In genomic region chr18:32189723-32190591, GRCh38 we compare ENCODE assay signal across 24 cellular contexts. TPM values are rescaled to one million over a fixed set of nuclear protein-coding genes. Genes with fewer than 3 reads are reported as not detected.
DNase-seq lines count a peak whose midpoint lies in the region; ATAC-seq, FAIRE-seq and TF ChIP-seq lines count a peak whose summit lies in the region.
"Had no signal": no experiment of that assay in that cellular context is flagged by ENCODE, and none has a peak within 500 bp of the region (broad histone marks: within the 10 kb centered on the region; RNA-seq: fewer than 3 reads in every experiment).

Gene MEP1B (plus strand): TSS chr18:32190039. CDS start chr18:32190071, 32 bp downstream.

- intact Hi-C loops in mucosa of descending colon (cut with DNase I, micrococcal nuclease), result no loop called here

- ATAC-seq in mucosa of descending colon (peak; percentile 70), GM18511 (IDR thresholded peaks at IDR 0.05; ENCODE audit: unreplicated experiment) (no peak), HG02970 (IDR thresholded peaks at IDR 0.05; ENCODE audit: low FRiP score, unreplicated experiment) (no peak)
- ATAC-seq: HCT116 had no signal

- H3K9me3 ChIP-seq in Peyer's patch, result no peaks in the 10 kb centered on the region
- no peaks in the 10 kb centered on the region for H3K9me3 ChIP-seq in mucosa of descending colon
- H3K9me3 ChIP-seq: BE2C had no signal

- no peaks in the 10 kb centered on the region for H3K4me1 ChIP-seq in Peyer's patch
- peaks cover 3% of the 10 kb centered on the region for H3K4me1 ChIP-seq in mucosa of descending colon (ENCODE audit: low read depth)
- H3K4me1 ChIP-seq: BE2C had no signal

- H3K27ac ChIP-seq in Peyer's patch, result peak within 1 kb of the TSS in 3 of 4 donors; percentile 15 to 66 (median 58)
- H3K27ac ChIP-seq: HL-60 had no signal

- H3K4me3 ChIP-seq in Peyer's patch (peak within 1 kb of the TSS in 3 of 4 donors; percentile 9 to 46 (median 34)), mucosa of descending colon (no peak within 1 kb of the TSS)

- TF ChIP-seq POLR2A in Peyer's patch (IDR thresholded peaks at IDR 0.05), result peak; percentile 68 to 77

- peak; percentile 38 for FAIRE-seq in islet of Langerhans (lab: Jason Lieb, UNC)
- FAIRE-seq: A204.1, GM12892, GM18507, HTR-8/SVneo had no signal

- DNase-seq in Peyer's patch, result no peak
- no peak for DNase-seq in mucosa of descending colon
- DNase-seq in NCI-H2081 treated with DMSO at 0.1 percent for 48 hours (lab: John Stamatoyannopoulos, UW), result no peak
- DNase-seq: ACHN; BE2C; C1 segment of cervical spinal cord; CD4-positive, CD25-positive, alpha-beta regulatory T cell; CD8-positive, alpha-beta memory T cell; COR-L47; GDM1; GOT3; H7; HFFc6; KBM-7 had no signal

- no peaks in the 10 kb centered on the region for H3K27me3 ChIP-seq in Peyer's patch
- H3K27me3 ChIP-seq: BE2C had no signal

- H3K36me3 ChIP-seq in Peyer's patch (no peaks in the 10 kb centered on the region), mucosa of descending colon (ENCODE audit: low read depth) (no peaks in the 10 kb centered on the region)
- H3K36me3 ChIP-seq: BE2C had no signal

- TF ChIP-seq CTCF in Peyer's patch (IDR thresholded peaks at IDR 0.05) (no peak), mucosa of descending colon (IDR thresholded peaks at IDR 0.05) (no peak)

RNA-seq across cellular contexts. Expression of gene MEP1B, which starts in this region (rescaled TPM):
- total RNA-seq in Peyer's patch (1,000 to 10,000 TPM in 1 of 4 donors, 100 to 1,000 TPM in 2, 1 to 10 TPM in 1; 4.1 to 1,014 (median 487) TPM), mucosa of descending colon (10 to 100 TPM in 1 of 3 donors, 1 to 10 TPM in 2; 5.9 to 11.6 (median 6.9) TPM)
- total RNA-seq: CD8-positive, alpha-beta memory T cell; Daoy; H7; HFFc6 had no signal
